2 cellular contexts compared by ENCODE assay signal in the genomic region with DNA sequence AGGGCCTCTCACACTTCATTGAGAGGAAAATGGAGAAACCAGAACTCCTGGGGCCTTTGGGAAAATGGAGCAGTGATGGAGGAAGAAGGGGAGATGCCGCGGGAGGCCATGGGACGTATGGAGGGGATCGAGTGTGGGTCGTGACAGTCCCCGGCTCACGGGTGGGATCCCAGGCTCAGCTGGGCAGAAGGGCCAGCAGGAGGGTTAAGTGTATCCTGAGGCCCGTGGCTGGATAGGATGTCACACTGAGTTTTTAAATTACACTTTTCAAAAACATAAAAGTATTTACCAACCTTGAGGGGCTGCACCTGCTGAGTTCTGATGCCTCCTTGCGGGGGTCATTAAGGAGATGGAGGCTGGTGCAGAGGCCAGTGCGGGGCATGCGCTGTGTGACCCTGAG.
TF ChIP-seq lines count a peak whose summit lies in the region.

No MANE protein-coding gene starts in this region.

TF ChIP-seq in SK-N-SH, 30 proteins besides CTCF, POLR2A, EP300 and RAD21 (continued from another document):
- TF ChIP-seq, protein P1, sequence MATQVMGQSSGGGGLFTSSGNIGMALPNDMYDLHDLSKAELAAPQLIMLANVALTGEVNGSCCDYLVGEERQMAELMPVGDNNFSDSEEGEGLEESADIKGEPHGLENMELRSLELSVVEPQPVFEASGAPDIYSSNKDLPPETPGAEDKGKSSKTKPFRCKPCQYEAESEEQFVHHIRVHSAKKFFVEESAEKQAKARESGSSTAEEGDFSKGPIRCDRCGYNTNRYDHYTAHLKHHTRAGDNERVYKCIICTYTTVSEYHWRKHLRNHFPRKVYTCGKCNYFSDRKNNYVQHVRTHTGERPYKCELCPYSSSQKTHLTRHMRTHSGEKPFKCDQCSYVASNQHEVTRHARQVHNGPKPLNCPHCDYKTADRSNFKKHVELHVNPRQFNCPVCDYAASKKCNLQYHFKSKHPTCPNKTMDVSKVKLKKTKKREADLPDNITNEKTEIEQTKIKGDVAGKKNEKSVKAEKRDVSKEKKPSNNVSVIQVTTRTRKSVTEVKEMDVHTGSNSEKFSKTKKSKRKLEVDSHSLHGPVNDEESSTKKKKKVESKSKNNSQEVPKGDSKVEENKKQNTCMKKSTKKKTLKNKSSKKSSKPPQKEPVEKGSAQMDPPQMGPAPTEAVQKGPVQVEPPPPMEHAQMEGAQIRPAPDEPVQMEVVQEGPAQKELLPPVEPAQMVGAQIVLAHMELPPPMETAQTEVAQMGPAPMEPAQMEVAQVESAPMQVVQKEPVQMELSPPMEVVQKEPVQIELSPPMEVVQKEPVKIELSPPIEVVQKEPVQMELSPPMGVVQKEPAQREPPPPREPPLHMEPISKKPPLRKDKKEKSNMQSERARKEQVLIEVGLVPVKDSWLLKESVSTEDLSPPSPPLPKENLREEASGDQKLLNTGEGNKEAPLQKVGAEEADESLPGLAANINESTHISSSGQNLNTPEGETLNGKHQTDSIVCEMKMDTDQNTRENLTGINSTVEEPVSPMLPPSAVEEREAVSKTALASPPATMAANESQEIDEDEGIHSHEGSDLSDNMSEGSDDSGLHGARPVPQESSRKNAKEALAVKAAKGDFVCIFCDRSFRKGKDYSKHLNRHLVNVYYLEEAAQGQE (IDR thresholded peaks at IDR 0.05; ENCODE audit: low read depth, low read length) = no peak
- no peak for TF ChIP-seq GABPA (IDR thresholded peaks at IDR 0.05; ENCODE audit: low read depth)
- TF ChIP-seq, protein P2, sequence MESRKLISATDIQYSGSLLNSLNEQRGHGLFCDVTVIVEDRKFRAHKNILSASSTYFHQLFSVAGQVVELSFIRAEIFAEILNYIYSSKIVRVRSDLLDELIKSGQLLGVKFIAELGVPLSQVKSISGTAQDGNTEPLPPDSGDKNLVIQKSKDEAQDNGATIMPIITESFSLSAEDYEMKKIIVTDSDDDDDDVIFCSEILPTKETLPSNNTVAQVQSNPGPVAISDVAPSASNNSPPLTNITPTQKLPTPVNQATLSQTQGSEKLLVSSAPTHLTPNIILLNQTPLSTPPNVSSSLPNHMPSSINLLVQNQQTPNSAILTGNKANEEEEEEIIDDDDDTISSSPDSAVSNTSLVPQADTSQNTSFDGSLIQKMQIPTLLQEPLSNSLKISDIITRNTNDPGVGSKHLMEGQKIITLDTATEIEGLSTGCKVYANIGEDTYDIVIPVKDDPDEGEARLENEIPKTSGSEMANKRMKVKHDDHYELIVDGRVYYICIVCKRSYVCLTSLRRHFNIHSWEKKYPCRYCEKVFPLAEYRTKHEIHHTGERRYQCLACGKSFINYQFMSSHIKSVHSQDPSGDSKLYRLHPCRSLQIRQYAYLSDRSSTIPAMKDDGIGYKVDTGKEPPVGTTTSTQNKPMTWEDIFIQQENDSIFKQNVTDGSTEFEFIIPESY (IDR thresholded peaks at IDR 0.05; ENCODE audit: borderline replicate concordance, low read depth) = no peak
- no peak for TF ChIP-seq MEF2A (IDR thresholded peaks at IDR 0.05; ENCODE audit: borderline replicate concordance, low read depth)
- no peak for TF ChIP-seq GATA2 (CRISPR knock-in tag; IDR thresholded peaks at IDR 0.05)
- TF ChIP-seq SIN3A (IDR thresholded peaks at IDR 0.05; ENCODE audit: borderline replicate concordance, low read depth, low read length) = no peak
- TF ChIP-seq EZH2phosphoT487 (IDR thresholded peaks at IDR 0.05; ENCODE audit: borderline replicate concordance, low read depth) = no peak
- no peak for TF ChIP-seq YY1 (IDR thresholded peaks at IDR 0.05; ENCODE audit: low read depth)
- no peak for TF ChIP-seq ELF1 (IDR thresholded peaks at IDR 0.05)
- no peak for TF ChIP-seq NFIC (IDR thresholded peaks at IDR 0.05; ENCODE audit: borderline replicate concordance)
- TF ChIP-seq, protein P3, sequence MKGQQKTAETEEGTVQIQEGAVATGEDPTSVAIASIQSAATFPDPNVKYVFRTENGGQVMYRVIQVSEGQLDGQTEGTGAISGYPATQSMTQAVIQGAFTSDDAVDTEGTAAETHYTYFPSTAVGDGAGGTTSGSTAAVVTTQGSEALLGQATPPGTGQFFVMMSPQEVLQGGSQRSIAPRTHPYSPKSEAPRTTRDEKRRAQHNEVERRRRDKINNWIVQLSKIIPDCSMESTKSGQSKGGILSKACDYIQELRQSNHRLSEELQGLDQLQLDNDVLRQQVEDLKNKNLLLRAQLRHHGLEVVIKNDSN (IDR thresholded peaks at IDR 0.05; ENCODE audit: borderline replicate concordance, low read depth) = no peak
- TF ChIP-seq FOXJ3 (CRISPR knock-in tag; IDR thresholded peaks at IDR 0.05) = no peak
- TF ChIP-seq TAF1 (IDR thresholded peaks at IDR 0.05; ENCODE audit: borderline replicate concordance, low read depth, low read length) = no peak
- TF ChIP-seq JUND (IDR thresholded peaks at IDR 0.05) = no peak
- TF ChIP-seq NRF1 (IDR thresholded peaks at IDR 0.05; ENCODE audit: low read depth, low read length) = no peak
- TF ChIP-seq, protein P4, sequence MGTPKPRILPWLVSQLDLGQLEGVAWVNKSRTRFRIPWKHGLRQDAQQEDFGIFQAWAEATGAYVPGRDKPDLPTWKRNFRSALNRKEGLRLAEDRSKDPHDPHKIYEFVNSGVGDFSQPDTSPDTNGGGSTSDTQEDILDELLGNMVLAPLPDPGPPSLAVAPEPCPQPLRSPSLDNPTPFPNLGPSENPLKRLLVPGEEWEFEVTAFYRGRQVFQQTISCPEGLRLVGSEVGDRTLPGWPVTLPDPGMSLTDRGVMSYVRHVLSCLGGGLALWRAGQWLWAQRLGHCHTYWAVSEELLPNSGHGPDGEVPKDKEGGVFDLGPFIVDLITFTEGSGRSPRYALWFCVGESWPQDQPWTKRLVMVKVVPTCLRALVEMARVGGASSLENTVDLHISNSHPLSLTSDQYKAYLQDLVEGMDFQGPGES (IDR thresholded peaks at IDR 0.05; ENCODE audit: low read depth, low read length) = no peak
- TF ChIP-seq RXRA (IDR thresholded peaks at IDR 0.05; ENCODE audit: borderline replicate concordance, low read depth) = no peak
TF ChIP-seq in SK-N-SH: peak in this region for 0.

TF ChIP-seq in SK-N-SH treated with all-trans-retinoic acid at 6 μM for 48 hours, 23 proteins besides CTCF, POLR2A, EP300 and RAD21 (continued from another document):
- TF ChIP-seq, protein P5, sequence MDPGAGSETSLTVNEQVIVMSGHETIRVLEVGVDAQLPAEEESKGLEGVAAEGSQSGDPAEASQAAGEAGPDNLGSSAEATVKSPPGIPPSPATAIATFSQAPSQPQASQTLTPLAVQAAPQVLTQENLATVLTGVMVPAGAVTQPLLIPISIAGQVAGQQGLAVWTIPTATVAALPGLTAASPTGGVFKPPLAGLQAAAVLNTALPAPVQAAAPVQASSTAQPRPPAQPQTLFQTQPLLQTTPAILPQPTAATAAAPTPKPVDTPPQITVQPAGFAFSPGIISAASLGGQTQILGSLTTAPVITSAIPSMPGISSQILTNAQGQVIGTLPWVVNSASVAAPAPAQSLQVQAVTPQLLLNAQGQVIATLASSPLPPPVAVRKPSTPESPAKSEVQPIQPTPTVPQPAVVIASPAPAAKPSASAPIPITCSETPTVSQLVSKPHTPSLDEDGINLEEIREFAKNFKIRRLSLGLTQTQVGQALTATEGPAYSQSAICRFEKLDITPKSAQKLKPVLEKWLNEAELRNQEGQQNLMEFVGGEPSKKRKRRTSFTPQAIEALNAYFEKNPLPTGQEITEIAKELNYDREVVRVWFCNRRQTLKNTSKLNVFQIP (CRISPR knock-in tag; IDR thresholded peaks at IDR 0.05; ENCODE audit: borderline replicate concordance, low read depth) = no peak
- TF ChIP-seq ZC3H10 (CRISPR knock-in tag; IDR thresholded peaks at IDR 0.05) = no peak
TF ChIP-seq in SK-N-SH treated with all-trans-retinoic acid at 6 μM for 48 hours: peak in this region for 0.
